ENCODE assay signal across 1 cellular context in genomic region chr1:156456625-156457465, GRCh38.
TF ChIP-seq lines count a peak whose summit lies in the region.

No MANE protein-coding gene starts in this region.

TF ChIP-seq in HepG2, 621 proteins besides CTCF, POLR2A, EP300 and RAD21 (continued from another document and continues in another):
- TF ChIP-seq ZNF512 (CRISPR knock-in tag; IDR thresholded peaks at IDR 0.05): no peak
- peak; percentile 74 for TF ChIP-seq PHF8 (CRISPR knock-in tag; IDR thresholded peaks at IDR 0.05)
- peak; percentile 71 for TF ChIP-seq RXRB (CRISPR knock-in tag; IDR thresholded peaks at IDR 0.05; ENCODE audit: borderline replicate concordance)
- TF ChIP-seq GLMP (CRISPR knock-in tag; IDR thresholded peaks at IDR 0.05; ENCODE audit: borderline replicate concordance): no peak
- no peak for TF ChIP-seq RERE (CRISPR knock-in tag; IDR thresholded peaks at IDR 0.05; ENCODE audit: low read depth)
- peak; percentile 18 to 68; a peak in 1 of 4 replicates for TF ChIP-seq HMGXB4 (CRISPR knock-in tag; IDR thresholded peaks at IDR 0.05; ENCODE audit: borderline replicate concordance in 1 of 2, low read depth in 1 of 2)
- no peak for TF ChIP-seq SOX13 (IDR thresholded peaks at IDR 0.05)
- TF ChIP-seq SOX13 (CRISPR knock-in tag; conservative IDR thresholded peaks at IDR 0.05 in 1 of 2, IDR thresholded peaks at IDR 0.05 in 1 of 2): peak in 1 of 2 experiments; percentile 60; a peak in 2 of 4 replicates
- TF ChIP-seq AHR (CRISPR knock-in tag; IDR thresholded peaks at IDR 0.05): no peak
- TF ChIP-seq ZNF761 (CRISPR knock-in tag; conservative IDR thresholded peaks at IDR 0.05): peak; percentile 88; the same call in 1 of the 2 replicates
- TF ChIP-seq LCORL (IDR thresholded peaks at IDR 0.05): 0 out of 2 replicates have a peak, but pooled peaks have one; percentile 18
- peak; percentile 85; the same call in 1 of the 2 replicates for TF ChIP-seq LCORL (CRISPR knock-in tag; IDR thresholded peaks at IDR 0.05)
- TF ChIP-seq ZBTB34 (CRISPR knock-in tag; IDR thresholded peaks at IDR 0.05): peak; percentile 98
- TF ChIP-seq MEIS1 (CRISPR knock-in tag; IDR thresholded peaks at IDR 0.05; ENCODE audit: borderline replicate concordance): peak; percentile 95
- TF ChIP-seq KDM1A (CRISPR knock-in tag; IDR thresholded peaks at IDR 0.05): no peak
- no peak for TF ChIP-seq SIX4 (CRISPR knock-in tag; IDR thresholded peaks at IDR 0.05)
- TF ChIP-seq GPN1 (CRISPR knock-in tag; IDR thresholded peaks at IDR 0.05; ENCODE audit: borderline replicate concordance): no peak; the same call in 1 of the 2 replicates
- TF ChIP-seq ZNF737 (CRISPR knock-in tag; IDR thresholded peaks at IDR 0.05; ENCODE audit: borderline replicate concordance): no peak
- peak; percentile 20 for TF ChIP-seq ZNF781 (CRISPR knock-in tag; IDR thresholded peaks at IDR 0.05; ENCODE audit: borderline replicate concordance, not compliant biosample characterization)
- TF ChIP-seq IKZF4 (CRISPR knock-in tag; IDR thresholded peaks at IDR 0.05; ENCODE audit: borderline replicate concordance, low read depth, not compliant biosample characterization): no peak
- TF ChIP-seq KLF16 (CRISPR knock-in tag; IDR thresholded peaks at IDR 0.05): peak in 1 of 2 experiments; percentile 59; a peak in 1 of 4 replicates
- TF ChIP-seq E2F1 (CRISPR knock-in tag; IDR thresholded peaks at IDR 0.05): peak; percentile 67; the same call in 1 of the 2 replicates
- TF ChIP-seq ZNF597 (CRISPR knock-in tag; IDR thresholded peaks at IDR 0.05): no peak
- TF ChIP-seq E2F2 (CRISPR knock-in tag; IDR thresholded peaks at IDR 0.05; ENCODE audit: borderline replicate concordance): no peak; the same call in 1 of the 2 replicates
- peak; percentile 29; the same call in 1 of the 2 replicates for TF ChIP-seq BCL3 (CRISPR knock-in tag; IDR thresholded peaks at IDR 0.05)
- TF ChIP-seq FLYWCH1 (CRISPR knock-in tag; IDR thresholded peaks at IDR 0.05): no peak
- TF ChIP-seq EHMT2 (IDR thresholded peaks at IDR 0.05; ENCODE audit: borderline replicate concordance, low read depth, low read length): no peak
- TF ChIP-seq DR1 (CRISPR knock-in tag; IDR thresholded peaks at IDR 0.05): peak; percentile 30; the same call in 1 of the 2 replicates
- TF ChIP-seq SIX1 (CRISPR knock-in tag; IDR thresholded peaks at IDR 0.05; ENCODE audit: borderline replicate concordance): no peak
- TF ChIP-seq ZNF333 (CRISPR knock-in tag; IDR thresholded peaks at IDR 0.05; ENCODE audit: borderline replicate concordance): no peak
- TF ChIP-seq RBAK (CRISPR knock-in tag; IDR thresholded peaks at IDR 0.05): no peak; the same call in 1 of the 2 replicates
- no peak for TF ChIP-seq TGIF2 (CRISPR knock-in tag; IDR thresholded peaks at IDR 0.05)
- TF ChIP-seq ZNF496 (CRISPR knock-in tag; IDR thresholded peaks at IDR 0.05; ENCODE audit: insufficient replicate concordance): no peak
- TF ChIP-seq SRSF1 (optimal IDR thresholded peaks at IDR 0.05; ENCODE audit: low read depth, low read length): no peak
- TF ChIP-seq BRD4 (CRISPR knock-in tag; IDR thresholded peaks at IDR 0.05): peak; percentile 12; the same call in 1 of the 2 replicates
- peak; percentile 89 for TF ChIP-seq DZIP1 (CRISPR knock-in tag; IDR thresholded peaks at IDR 0.05)
- TF ChIP-seq ATF4 (CRISPR knock-in tag; IDR thresholded peaks at IDR 0.05): no peak; a peak in 1 of 4 replicates
